ENCODE assay signal across 12 cellular contexts in genomic region chr4:148059617-148060180, GRCh38.
DNase-seq lines count a peak whose midpoint lies in the region; ATAC-seq and TF ChIP-seq lines count a peak whose summit lies in the region.
"Had no signal": no experiment of that assay in that cellular context is flagged by ENCODE, and none has a peak within 500 bp of the region (broad histone marks: within the 10 kb centered on the region; RNA-seq: fewer than 3 reads in every experiment).

No MANE protein-coding gene starts in this region.

- peak overlapping the region; percentile 81 to 96 (median 94) for H3K27ac Mint-ChIP-seq in CD4-positive, CD25-positive, alpha-beta regulatory T cell
- H3K27ac Mint-ChIP-seq in activated CD8-positive, alpha-beta T cell treated with anti-CD3 and anti-CD28 coated beads, Interleukin-2, amount 10 ng/mL, durations not matched to agents 7 days and 5 days = peak overlapping the region; percentile 73
- H3K27ac Mint-ChIP-seq in memory B cell = no peak overlapping the region
- H3K27ac Mint-ChIP-seq in stimulated activated memory B cell treated with anti-CD40 and anti-IgM and Interleukin-4, amounts not matched to agents 10 μg/mL and 1 μg/mL and 100 μg/mL, for 72 hours = no peak overlapping the region

- ATAC-seq in CD4-positive, CD25-positive, alpha-beta regulatory T cell (ENCODE audit: low read depth in 2 of 2) = no peak
- ATAC-seq in GM18867 (IDR thresholded peaks at IDR 0.05; ENCODE audit: unreplicated experiment) = peak; percentile 36
- no peak for ATAC-seq in activated CD8-positive, alpha-beta T cell treated with anti-CD3 and anti-CD28 coated beads, Interleukin-2, amount 10 ng/mL, durations not matched to agents 7 days and 5 days
- ATAC-seq in memory B cell (ENCODE audit: low read depth) = no peak
- no peak for ATAC-seq in SK-N-SH treated with all-trans-retinoic acid at 6 μM for 48 hours
- no peak for ATAC-seq in stimulated activated memory B cell treated with anti-CD40 and anti-IgM and Interleukin-4, amounts not matched to agents 10 μg/mL and 1 μg/mL and 100 μg/mL, for 72 hours

- no peak for TF ChIP-seq POLR2A in prostate gland (IDR thresholded peaks at IDR 0.05)

- no TSS peak for BruUV-seq in mammary epithelial cell (replicated peaks; lab: Mats Ljungman, UMichigan)

- no peak overlapping the region for H3K9ac ChIP-seq in mammary epithelial cell (ENCODE audit: insufficient read depth, low read length)

- peaks cover 5% of the 10 kb centered on the region for H3K36me3 ChIP-seq in CD4-positive, CD25-positive, alpha-beta regulatory T cell (ENCODE audit: control insufficient read depth, insufficient read depth, low read length)
- H3K36me3 ChIP-seq in prostate gland = no peaks in the 10 kb centered on the region
- no peaks in the 10 kb centered on the region for H3K36me3 ChIP-seq in mammary epithelial cell (ENCODE audit: insufficient read depth, low read length)

- DNase-seq in CD4-positive, CD25-positive, alpha-beta regulatory T cell = no peak
- no peak for DNase-seq in activated CD8-positive, alpha-beta T cell treated with anti-CD3 and anti-CD28 coated beads, Interleukin-2, amount 10 ng/mL, durations not matched to agents 7 days and 5 days
- DNase-seq in memory B cell (ENCODE audit: low spot score in 2 of 2) = no peak
- DNase-seq in prostate gland (ENCODE audit: low spot score) = no peak
- no peak for DNase-seq in mammary epithelial cell
- DNase-seq: caudate nucleus, GDM1 had no signal

- POLR2A ChIA-PET in activated CD8-positive, alpha-beta T cell treated with anti-CD3 and anti-CD28 coated beads, Interleukin-2, amount 10 ng/mL, durations not matched to agents 7 days and 5 days (lab: Charles Lee) = interaction anchor here (0.8 to 1.3 kb wide), 2 partner anchors 9 to 383 kb away, joined by 4 to 7 read pairs; partner anchors contain the start of gene NR3C2

- WGBS in prostate gland = 88% methylated on average over 10 of the region's 10 CpGs
- WGBS in mammary epithelial cell (ENCODE audit: low coverage, missing lambda C conversion rate) = 92% methylated on average over 10 of the region's 10 CpGs

- H4K20me1 ChIP-seq in mammary epithelial cell (ENCODE audit: insufficient read depth, low read length) = no peaks in the 10 kb centered on the region

- peaks cover 0 to 2% of the 10 kb centered on the region in 2 experiments for H3K9me3 ChIP-seq in CD4-positive, CD25-positive, alpha-beta regulatory T cell (ENCODE audit: control insufficient read depth in 2 of 2, low read length in 2 of 2)
- H3K9me3 ChIP-seq in prostate gland (no peaks in the 10 kb centered on the region), mammary epithelial cell (replicated peaks; ENCODE audit: insufficient read depth, low read length) (no peaks in the 10 kb centered on the region)

- CTCF ChIA-PET in activated CD8-positive, alpha-beta T cell treated with anti-CD3 and anti-CD28 coated beads, Interleukin-2, amount 10 ng/mL, durations not matched to agents 7 days and 5 days (lab: Charles Lee) = interaction anchor here (0.8 to 1.3 kb wide), 3 partner anchors 15 to 384 kb away, joined by 3 to 4 read pairs (median 4); no protein-coding TSS in a partner anchor
- CTCF ChIA-PET in mammary epithelial cell (lab: Charles Lee; ENCODE audit: low non-redundant PET) = no interaction called here

- no peaks in the 10 kb centered on the region for H3K27me3 Mint-ChIP-seq in CD4-positive, CD25-positive, alpha-beta regulatory T cell
- no peaks in the 10 kb centered on the region for H3K27me3 Mint-ChIP-seq in activated CD8-positive, alpha-beta T cell treated with anti-CD3 and anti-CD28 coated beads, Interleukin-2, amount 10 ng/mL, durations not matched to agents 7 days and 5 days (ENCODE audit: low read depth)
- peaks cover 3% of the 10 kb centered on the region for H3K27me3 Mint-ChIP-seq in memory B cell
- H3K27me3 Mint-ChIP-seq in stimulated activated memory B cell treated with anti-CD40 and anti-IgM and Interleukin-4, amounts not matched to agents 10 μg/mL and 1 μg/mL and 100 μg/mL, for 72 hours = no peaks in the 10 kb centered on the region

- no peaks in the 10 kb centered on the region for H3K27me3 ChIP-seq in CD4-positive, CD25-positive, alpha-beta regulatory T cell (ENCODE audit: control insufficient read depth, insufficient read depth, low read length)
- H3K27me3 ChIP-seq in prostate gland (replicated peaks; ENCODE audit: insufficient read depth) (no peaks in the 10 kb centered on the region), mammary epithelial cell (ENCODE audit: insufficient read depth, low read length) (no peaks in the 10 kb centered on the region)
- H3K27me3 ChIP-seq: hepatocyte had no signal

- peaks cover 8% of the 10 kb centered on the region for H3K79me2 ChIP-seq in mammary epithelial cell (ENCODE audit: insufficient read depth, low read length)

- intact Hi-C loops in prostate gland (cut with DNase I) (no loop called here), mammary epithelial cell (cut with micrococcal nuclease) (no loop called here)

- peaks cover 0 to 14% (median 0%) of the 10 kb centered on the region in 7 donors for H3K9me3 Mint-ChIP-seq in CD4-positive, CD25-positive, alpha-beta regulatory T cell
- no peaks in the 10 kb centered on the region for H3K9me3 Mint-ChIP-seq in activated CD8-positive, alpha-beta T cell treated with anti-CD3 and anti-CD28 coated beads, Interleukin-2, amount 10 ng/mL, durations not matched to agents 7 days and 5 days (ENCODE audit: insufficient read depth)
- no peaks in the 10 kb centered on the region for H3K9me3 Mint-ChIP-seq in memory B cell
- no peaks in the 10 kb centered on the region for H3K9me3 Mint-ChIP-seq in stimulated activated memory B cell treated with anti-CD40 and anti-IgM and Interleukin-4, amounts not matched to agents 10 μg/mL and 1 μg/mL and 100 μg/mL, for 72 hours

- in situ Hi-C loops in mammary epithelial cell (cut with MboI; ENCODE audit: low sequenced_read_pairs in 2 of 2) = no loop called here

- peaks cover 25 to 80% (median 57%) of the 10 kb centered on the region in 4 donors for H3K4me1 Mint-ChIP-seq in CD4-positive, CD25-positive, alpha-beta regulatory T cell
- peaks cover 67% of the 10 kb centered on the region for H3K4me1 Mint-ChIP-seq in activated CD8-positive, alpha-beta T cell treated with anti-CD3 and anti-CD28 coated beads, Interleukin-2, amount 10 ng/mL, durations not matched to agents 7 days and 5 days (ENCODE audit: low read depth)
- H3K4me1 Mint-ChIP-seq in memory B cell = peaks cover 34% of the 10 kb centered on the region
- peaks cover 41% of the 10 kb centered on the region for H3K4me1 Mint-ChIP-seq in stimulated activated memory B cell treated with anti-CD40 and anti-IgM and Interleukin-4, amounts not matched to agents 10 μg/mL and 1 μg/mL and 100 μg/mL, for 72 hours

- H2AFZ ChIP-seq in mammary epithelial cell (ENCODE audit: low read depth, low read length) = no peak overlapping the region
- H2AFZ ChIP-seq: hepatocyte had no signal

- H3K4me1 ChIP-seq in CD4-positive, CD25-positive, alpha-beta regulatory T cell (ENCODE audit: control insufficient read depth, insufficient read depth, low read length, poor library complexity, severe bottlenecking) = peaks cover 37% of the 10 kb centered on the region
- H3K4me1 ChIP-seq in prostate gland (replicated peaks) (no peaks in the 10 kb centered on the region), mammary epithelial cell (ENCODE audit: insufficient read depth, low read length) (peaks cover 4% of the 10 kb centered on the region)

- H3K4me3 ChIP-seq in CD4-positive, CD25-positive, alpha-beta regulatory T cell (ENCODE audit: low read depth, low read length) = peak overlapping the region; percentile 90
- H3K4me3 ChIP-seq in prostate gland (no peak overlapping the region), mammary epithelial cell (replicated peaks in 1 of 3; ENCODE audit: insufficient read depth in 1 of 3, low read depth in 2 of 3, low read length in 3 of 3) (no peak overlapping the region)
- H3K4me3 ChIP-seq: hepatocyte had no signal

- H3K4me2 ChIP-seq in mammary epithelial cell (ENCODE audit: insufficient read depth, low read depth, low read length) = no peak overlapping the region
- H3K4me2 ChIP-seq: hepatocyte had no signal

- H3K27ac ChIP-seq in CD4-positive, CD25-positive, alpha-beta regulatory T cell (ENCODE audit: insufficient read depth, low read length, poor library complexity, severe bottlenecking) = no peak overlapping the region
- no peak overlapping the region for H3K27ac ChIP-seq in prostate gland
- H3K27ac ChIP-seq in mammary epithelial cell (ENCODE audit: insufficient read depth, low read depth, low read length) = no peak overlapping the region
- H3K27ac ChIP-seq: hepatocyte, HL-60 had no signal

- peaks cover 13% of the 10 kb centered on the region for H3K36me3 Mint-ChIP-seq in CD4-positive, CD25-positive, alpha-beta regulatory T cell
- peaks cover 12% of the 10 kb centered on the region for H3K36me3 Mint-ChIP-seq in activated CD8-positive, alpha-beta T cell treated with anti-CD3 and anti-CD28 coated beads, Interleukin-2, amount 10 ng/mL, durations not matched to agents 7 days and 5 days (ENCODE audit: low read depth)
- H3K36me3 Mint-ChIP-seq in memory B cell = no peaks in the 10 kb centered on the region
- no peaks in the 10 kb centered on the region for H3K36me3 Mint-ChIP-seq in stimulated activated memory B cell treated with anti-CD40 and anti-IgM and Interleukin-4, amounts not matched to agents 10 μg/mL and 1 μg/mL and 100 μg/mL, for 72 hours

- TF ChIP-seq CTCF in prostate gland (IDR thresholded peaks at IDR 0.05) (no peak), mammary epithelial cell (conservative IDR thresholded peaks at IDR 0.05 in 1 of 2, IDR thresholded peaks at IDR 0.05 in 1 of 2; ENCODE audit: extremely low read depth in 1 of 2, insufficient read depth in 1 of 2, low read depth in 1 of 2, low read length in 2 of 2) (no peak)

- dilution Hi-C loops in mammary epithelial cell (cut with HindIII; ENCODE audit: low sequenced_read_pairs) = no loop called here

- peak overlapping the region; percentile 67 to 86 (median 80) for H3K4me3 Mint-ChIP-seq in CD4-positive, CD25-positive, alpha-beta regulatory T cell
- H3K4me3 Mint-ChIP-seq in activated CD8-positive, alpha-beta T cell treated with anti-CD3 and anti-CD28 coated beads, Interleukin-2, amount 10 ng/mL, durations not matched to agents 7 days and 5 days = peak overlapping the region; percentile 67
- H3K4me3 Mint-ChIP-seq in memory B cell = peak overlapping the region; percentile 41
- no peak overlapping the region for H3K4me3 Mint-ChIP-seq in stimulated activated memory B cell treated with anti-CD40 and anti-IgM and Interleukin-4, amounts not matched to agents 10 μg/mL and 1 μg/mL and 100 μg/mL, for 72 hours

TF ChIP-seq in SK-N-SH treated with all-trans-retinoic acid at 6 μM for 48 hours, 23 proteins besides CTCF, POLR2A, EP300 and RAD21 (continues in another document):
- no peak for TF ChIP-seq RARB (CRISPR knock-in tag; IDR thresholded peaks at IDR 0.05)

Comparison
In these comparisons a context has a peak if more than half of its experiments do, and no peak if none do; other contexts are left out.
1. H3K27ac Mint-ChIP-seq: peak in CD4-positive, CD25-positive, alpha-beta regulatory T cell (3 of 3) and activated CD8-positive, alpha-beta T cell treated with anti-CD3 and anti-CD28 coated beads, Interleukin-2, amount 10 ng/mL, durations not matched to agents 7 days and 5 days (single experiment); none in memory B cell (single experiment) and stimulated activated memory B cell treated with anti-CD40 and anti-IgM and Interleukin-4, amounts not matched to agents 10 μg/mL and 1 μg/mL and 100 μg/mL, for 72 hours (single experiment).